In the genomic region with DNA sequence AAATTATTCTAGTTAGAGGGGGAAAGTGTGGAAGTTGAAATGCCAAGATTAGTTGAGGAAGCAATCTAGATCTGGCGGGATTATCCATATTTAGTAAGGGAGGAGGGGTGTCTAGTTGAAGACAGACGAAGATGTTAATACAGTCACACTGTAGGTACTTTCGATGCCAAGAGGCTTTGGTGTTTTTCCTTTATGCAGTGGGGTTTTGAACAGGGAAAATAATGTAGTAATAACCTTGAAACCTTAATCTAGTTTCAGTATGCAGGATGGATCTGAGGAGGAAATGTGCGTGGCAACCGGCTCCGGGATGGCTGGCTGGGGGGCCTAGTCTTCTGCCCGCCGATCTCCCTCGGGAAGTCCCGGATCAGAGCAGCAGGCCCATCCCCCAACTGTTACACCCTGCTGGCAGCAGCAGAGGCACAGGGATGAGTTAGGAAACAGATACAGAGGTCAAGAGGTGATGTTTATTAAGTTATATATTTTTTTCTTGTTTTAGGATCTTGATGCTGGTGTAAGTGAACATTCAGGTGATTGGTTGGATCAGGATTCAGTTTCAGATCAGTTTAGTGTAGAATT, we compare ENCODE assay signal across 1 cellular context.
TF ChIP-seq lines count a peak whose summit lies in the region.

No MANE protein-coding gene starts in this region.

TF ChIP-seq in endothelial cell of umbilical vein, 7 proteins besides CTCF, POLR2A, EP300 and RAD21:
- TF ChIP-seq POLR2AphosphoS5 (IDR thresholded peaks at IDR 0.05; ENCODE audit: insufficient read depth, low read depth, low read length) (no peak), EZH2 (IDR thresholded peaks at IDR 0.05; ENCODE audit: borderline replicate concordance, low read depth, low read length, severe bottlenecking) (no peak), MYC (IDR thresholded peaks at IDR 0.05; ENCODE audit: low read depth, low read length) (no peak), FOS (IDR thresholded peaks at IDR 0.05; ENCODE audit: borderline replicate concordance, insufficient read depth, low read length) (no peak), GATA2 (IDR thresholded peaks at IDR 0.05; ENCODE audit: insufficient read depth, insufficient read length, low read depth, low read length) (no peak), JUN (IDR thresholded peaks at IDR 0.05; ENCODE audit: borderline replicate concordance, insufficient read depth, insufficient read length, low read depth) (no peak)
- TF ChIP-seq, protein P1, sequence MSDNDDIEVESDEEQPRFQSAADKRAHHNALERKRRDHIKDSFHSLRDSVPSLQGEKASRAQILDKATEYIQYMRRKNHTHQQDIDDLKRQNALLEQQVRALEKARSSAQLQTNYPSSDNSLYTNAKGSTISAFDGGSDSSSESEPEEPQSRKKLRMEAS (IDR thresholded peaks at IDR 0.05; ENCODE audit: insufficient read depth, insufficient read length), result no peak
